In genomic region chr2:133063792-133064191, GRCh38 we compare ENCODE assay signal across 13 cellular contexts.
DNase-seq lines count a peak whose midpoint lies in the region; ATAC-seq, FAIRE-seq and TF ChIP-seq lines count a peak whose summit lies in the region.
"Had no signal": no experiment of that assay in that cellular context is flagged by ENCODE, and none has a peak within 500 bp of the region (broad histone marks: within the 10 kb centered on the region; RNA-seq: fewer than 3 reads in every experiment).

No MANE protein-coding gene starts in this region.

- no peaks in the 10 kb centered on the region for H3K36me3 Mint-ChIP-seq in activated naive CD4-positive, alpha-beta T cell treated with anti-CD3 and anti-CD28 coated beads, Interleukin-2, amount 10 ng/mL, durations not matched to agents 7 days and 5 days
- no peaks in the 10 kb centered on the region for H3K36me3 Mint-ChIP-seq in activated naive CD4-positive, alpha-beta T cell treated with anti-CD3 and anti-CD28 coated beads, Interleukin-2, amount 50 U/mL, for 72 hours
- H3K36me3 Mint-ChIP-seq: memory B cell had no signal

- no peak overlapping the region for H3K27ac ChIP-seq in dorsolateral prefrontal cortex

- no peaks in the 10 kb centered on the region for H3K27me3 Mint-ChIP-seq in activated naive CD4-positive, alpha-beta T cell treated with anti-CD3 and anti-CD28 coated beads, Interleukin-2, amount 10 ng/mL, durations not matched to agents 7 days and 5 days
- H3K27me3 Mint-ChIP-seq: B cell, memory B cell had no signal

- H3K9me3 Mint-ChIP-seq in activated naive CD4-positive, alpha-beta T cell treated with anti-CD3 and anti-CD28 coated beads, Interleukin-2, amount 10 ng/mL, durations not matched to agents 7 days and 5 days, result peaks cover 5% of the 10 kb centered on the region
- H3K9me3 Mint-ChIP-seq in activated naive CD4-positive, alpha-beta T cell treated with anti-CD3 and anti-CD28 coated beads, Interleukin-2, amount 50 U/mL, for 72 hours, result peaks cover 6 to 10% of the 10 kb centered on the region in 2 donors
- H3K9me3 Mint-ChIP-seq: memory B cell had no signal

- no peak overlapping the region for H3K27ac Mint-ChIP-seq in activated naive CD4-positive, alpha-beta T cell treated with anti-CD3 and anti-CD28 coated beads, Interleukin-2, amount 10 ng/mL, durations not matched to agents 7 days and 5 days
- no peak overlapping the region for H3K27ac Mint-ChIP-seq in activated naive CD4-positive, alpha-beta T cell treated with anti-CD3 and anti-CD28 coated beads, Interleukin-2, amount 50 U/mL, for 72 hours
- H3K27ac Mint-ChIP-seq: B cell, memory B cell had no signal

- no peak for FAIRE-seq in urothelium cell line (lab: Jason Lieb, UNC)

- intact Hi-C loops in dorsolateral prefrontal cortex (cut with DNase I), result no loop called here

- H3K4me3 ChIP-seq in fibroblast of the aortic adventitia (ENCODE audit: low read depth, low read length), result no peak overlapping the region
- H3K4me3 ChIP-seq in dorsolateral prefrontal cortex, result no peak overlapping the region
- H3K4me3 ChIP-seq: smooth muscle cell had no signal

- H3K27me3 ChIP-seq in dorsolateral prefrontal cortex, result peaks cover 0 to 3% (median 0%) of the 10 kb centered on the region in 45 donors

- CTCF ChIA-PET in activated naive CD4-positive, alpha-beta T cell treated with anti-CD3 and anti-CD28 coated beads, Interleukin-2, amount 10 ng/mL, durations not matched to agents 7 days and 5 days (lab: Charles Lee), result no interaction called here

- no peak for TF ChIP-seq CTCF in fibroblast of the aortic adventitia (IDR thresholded peaks at IDR 0.05; ENCODE audit: insufficient read depth, low read length)
- TF ChIP-seq CTCF in dorsolateral prefrontal cortex (IDR thresholded peaks at IDR 0.05 in 54 of 56, conservative IDR thresholded peaks at IDR 0.05 in 2 of 56; ENCODE audit: low read depth in 1 of 56, partially characterized antibody in 56 of 56), result no peak

- H3K4me3 Mint-ChIP-seq in activated naive CD4-positive, alpha-beta T cell treated with anti-CD3 and anti-CD28 coated beads, Interleukin-2, amount 10 ng/mL, durations not matched to agents 7 days and 5 days, result no peak overlapping the region
- H3K4me3 Mint-ChIP-seq: B cell, memory B cell had no signal

- DNase-seq in activated naive CD4-positive, alpha-beta T cell treated with anti-CD3 and anti-CD28 coated beads, Interleukin-2, amount 10 ng/mL, durations not matched to agents 7 days and 5 days, result peak; percentile 21
- DNase-seq in activated naive CD4-positive, alpha-beta T cell treated with anti-CD3 and anti-CD28 coated beads, Interleukin-2, amount 50 U/mL, for 72 hours (ENCODE audit: low spot score in 2 of 2), result no peak
- DNase-seq in RPMI7951 (ENCODE audit: low read depth) (peak; percentile 21), fibroblast of the aortic adventitia (ENCODE audit: low read depth) (peak; percentile 65), urothelium cell line (ENCODE audit: low spot score) (peak; percentile 41), NCI-H2227 (lab: John Stamatoyannopoulos, UW; ENCODE audit: unreplicated experiment) (no peak), dorsolateral prefrontal cortex (no peak)
- DNase-seq: activated CD4-positive, CD25-positive, alpha-beta regulatory T cell had no signal

- ATAC-seq in activated naive CD4-positive, alpha-beta T cell treated with anti-CD3 and anti-CD28 coated beads, Interleukin-2, amount 50 U/mL, for 72 hours, result no peak
- ATAC-seq in HG03354 (IDR thresholded peaks at IDR 0.05; ENCODE audit: poor library complexity, severe bottlenecking, unreplicated experiment), result no peak
- ATAC-seq: esophagus mucosa had no signal

- no peaks in the 10 kb centered on the region for H3K4me1 Mint-ChIP-seq in activated naive CD4-positive, alpha-beta T cell treated with anti-CD3 and anti-CD28 coated beads, Interleukin-2, amount 10 ng/mL, durations not matched to agents 7 days and 5 days
- H3K4me1 Mint-ChIP-seq: B cell, memory B cell had no signal

Comparison
In these comparisons a context has a peak if more than half of its experiments do, and no peak if none do; other contexts are left out.
1. DNase-seq: peak in activated naive CD4-positive, alpha-beta T cell treated with anti-CD3 and anti-CD28 coated beads, Interleukin-2, amount 10 ng/mL, durations not matched to agents 7 days and 5 days (single experiment), RPMI7951 (single experiment), fibroblast of the aortic adventitia (single experiment) and urothelium cell line (single experiment); none in activated naive CD4-positive, alpha-beta T cell treated with anti-CD3 and anti-CD28 coated beads, Interleukin-2, amount 50 U/mL, for 72 hours (0 of 2), NCI-H2227 (single experiment) and dorsolateral prefrontal cortex (0 of 10).